ENCODE assay signal across 34 cellular contexts in the genomic region with DNA sequence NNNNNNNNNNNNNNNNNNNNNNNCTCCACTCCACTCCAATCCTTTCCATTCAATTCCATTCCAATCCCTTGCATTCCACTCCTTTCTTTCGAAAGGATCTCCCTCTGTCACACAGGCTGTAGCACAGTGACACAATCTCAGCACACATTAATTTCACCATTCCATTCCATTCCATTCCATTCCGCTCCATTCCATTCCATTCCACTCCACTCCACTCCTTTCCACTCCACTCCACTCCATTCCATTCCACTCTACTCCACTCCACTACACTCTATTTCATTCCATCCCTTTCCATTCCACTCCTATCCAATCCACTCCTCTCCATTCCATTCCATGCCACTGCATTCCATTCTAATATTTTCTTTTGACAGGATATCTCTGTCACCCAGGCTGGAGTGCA.
"Had no signal": no experiment of that assay in that cellular context is flagged by ENCODE, and none has a peak within 500 bp of the region (broad histone marks: within the 10 kb centered on the region; RNA-seq: fewer than 3 reads in every experiment).

No MANE protein-coding gene starts in this region.

- H3K4me3 Mint-ChIP-seq: activated B cell treated with CpG ODN at 0.5 μM for 24 hours; activated CD4-positive, alpha-beta memory T cell treated with anti-CD3 and anti-CD28 coated beads for 36 hours; activated CD4-positive, alpha-beta T cell treated with anti-CD3 and anti-CD28 coated beads, Interleukin-2, amount 10 ng/mL, durations not matched to agents 24 days and 14 days; activated CD8-positive, alpha-beta T cell treated with anti-CD3 and anti-CD28 coated beads for 36 hours; activated naive CD4-positive, alpha-beta T cell treated with anti-CD3 and anti-CD28 coated beads for 36 hours; activated naive CD8-positive, alpha-beta T cell treated with anti-CD3 and anti-CD28 coated beads for 36 hours; activated T-cell treated with anti-CD3 and anti-CD28 coated beads, Interleukin-2, amount 50 U/mL, for 4 hours; activated T-cell treated with anti-CD3 and anti-CD28 coated beads, Interleukin-2, amount 50 U/mL, for 72 hours; activated T-helper 1 cell treated with anti-CD3 and anti-CD28 coated beads, Interleukin-12 subunit alpha, Interleukin-12 subunit beta, Interleukin-2, Interleukin-4 antibody, amounts not matched to agents 30 ng/mL and 10 ng/mL and 1 ng/mL, durations not matched to agents 14 hours and 24 hours and 36 hours; activated T-helper 17 cell treated with anti-CD3 and anti-CD28 coated beads, Interleukin-2, amount 50 U/mL, for 72 hours; brain; T-helper 1 cell treated with Interleukin-12 subunit alpha and Interleukin-12 subunit beta and Interleukin-4 antibody, amounts not matched to agents 30 μg/mL and 1 μg/mL, for 36 hours; T-helper 2 cell treated with Interferon-gamma antibody and Interleukin-4, amounts not matched to agents 5 μg/mL and 100 μg/mL, for 36 hours had no signal

- H3K27me3 Mint-ChIP-seq: activated B cell treated with CpG ODN at 0.5 μM for 24 hours; activated CD4-positive, alpha-beta memory T cell treated with anti-CD3 and anti-CD28 coated beads for 36 hours; activated CD4-positive, alpha-beta T cell treated with anti-CD3 and anti-CD28 coated beads, Interleukin-2, amount 10 ng/mL, durations not matched to agents 24 days and 14 days; activated CD8-positive, alpha-beta T cell treated with anti-CD3 and anti-CD28 coated beads for 36 hours; activated naive CD8-positive, alpha-beta T cell treated with anti-CD3 and anti-CD28 coated beads for 36 hours; activated T-helper 17 cell treated with anti-CD3 and anti-CD28 coated beads, Interleukin-2, amount 50 U/mL, for 72 hours; brain had no signal

- H3K27ac ChIP-seq: ascending aorta, breast epithelium, VCaP had no signal

- DNase-seq: activated B cell treated with CpG ODN at 0.5 μM for 24 hours; activated CD4-positive, alpha-beta memory T cell treated with anti-CD3 and anti-CD28 coated beads for 36 hours; activated CD4-positive, alpha-beta T cell treated with anti-CD3 and anti-CD28 coated beads for 4 hours; activated CD4-positive, alpha-beta T cell treated with anti-CD3 and anti-CD28 coated beads, Interleukin-2, amount 10 ng/mL, durations not matched to agents 24 days and 14 days; activated CD4-positive, alpha-beta T cell treated with anti-CD3 and anti-CD28 coated beads, Interleukin-2, amount 50 U/mL, for 1 hour; activated CD4-positive, alpha-beta T cell treated with anti-CD3 and anti-CD28 coated beads, Interleukin-2, amount 50 U/mL, for 4 hours; activated CD4-positive, CD25-positive, alpha-beta regulatory T cell treated with anti-CD3 and anti-CD28 coated beads, Interleukin-2, amount 50 U/mL, for 72 hours; activated CD8-positive, alpha-beta memory T cell treated with anti-CD3 and anti-CD28 coated beads, Interleukin-2, amount 50 U/mL, for 4 hours; activated CD8-positive, alpha-beta T cell treated with anti-CD3 and anti-CD28 coated beads for 36 hours; activated effector memory CD4-positive, alpha-beta T cell treated with anti-CD3 and anti-CD28 coated beads, Interleukin-2, amount 50 U/mL, for 16 hours; activated gamma-delta T cell treated with Interleukin-2 at 50 U/mL for 16 hours; activated naive CD4-positive, alpha-beta T cell; activated naive CD4-positive, alpha-beta T cell treated with anti-CD3 and anti-CD28 coated beads for 36 hours; activated naive CD4-positive, alpha-beta T cell treated with anti-CD3 and anti-CD28 coated beads, Interleukin-2, amount 50 U/mL, for 16 hours; activated naive CD8-positive, alpha-beta T cell treated with anti-CD3 and anti-CD28 coated beads for 36 hours; activated T-cell treated with anti-CD3 and anti-CD28 coated beads for 4 hours; activated T-cell treated with anti-CD3 and anti-CD28 coated beads, Interleukin-2, amount 50 U/mL, for 1 hour; activated T-cell treated with anti-CD3 and anti-CD28 coated beads, Interleukin-2, amount 50 U/mL, for 4 hours; activated T-cell treated with anti-CD3 and anti-CD28 coated beads, Interleukin-2, amount 50 U/mL, for 72 hours; amygdala; anterior cingulate cortex; central memory CD4-positive, alpha-beta T cell; T-helper 1 cell; T-helper 2 cell; T-helper 9 cell had no signal

- H3K4me3 ChIP-seq: ascending aorta, breast epithelium had no signal

- H3K4me1 Mint-ChIP-seq: activated B cell treated with CpG ODN at 0.5 μM for 24 hours; activated CD4-positive, alpha-beta T cell treated with anti-CD3 and anti-CD28 coated beads, Interleukin-2, amount 10 ng/mL, durations not matched to agents 24 days and 14 days; activated naive CD8-positive, alpha-beta T cell treated with anti-CD3 and anti-CD28 coated beads for 36 hours; brain had no signal

- H3K36me3 ChIP-seq: ascending aorta, breast epithelium had no signal

- H3K4me1 ChIP-seq: ascending aorta, breast epithelium had no signal

- H3K27ac Mint-ChIP-seq: activated B cell treated with CpG ODN at 0.5 μM for 24 hours; activated CD4-positive, alpha-beta memory T cell treated with anti-CD3 and anti-CD28 coated beads for 36 hours; activated CD4-positive, alpha-beta T cell treated with anti-CD3 and anti-CD28 coated beads, Interleukin-2, amount 10 ng/mL, durations not matched to agents 24 days and 14 days; activated CD8-positive, alpha-beta T cell treated with anti-CD3 and anti-CD28 coated beads for 36 hours; activated naive CD4-positive, alpha-beta T cell treated with anti-CD3 and anti-CD28 coated beads for 36 hours; activated naive CD4-positive, alpha-beta T cell treated with anti-CD3 and anti-CD28 coated beads, Interleukin-2, amount 50 U/mL, for 72 hours; activated naive CD8-positive, alpha-beta T cell treated with anti-CD3 and anti-CD28 coated beads for 36 hours; activated T-cell treated with anti-CD3 and anti-CD28 coated beads, Interleukin-2, amount 50 U/mL, for 72 hours; activated T-helper 1 cell treated with anti-CD3 and anti-CD28 coated beads, Interleukin-12 subunit alpha, Interleukin-12 subunit beta, Interleukin-2, Interleukin-4 antibody, amounts not matched to agents 30 ng/mL and 10 ng/mL and 1 ng/mL, durations not matched to agents 14 hours and 24 hours and 36 hours; activated T-helper 17 cell treated with anti-CD3 and anti-CD28 coated beads, Interleukin-2, amount 50 U/mL, for 72 hours; brain; T-helper 1 cell treated with Interleukin-12 subunit alpha and Interleukin-12 subunit beta and Interleukin-4 antibody, amounts not matched to agents 30 μg/mL and 1 μg/mL, for 36 hours; T-helper 2 cell treated with Interferon-gamma antibody and Interleukin-4, amounts not matched to agents 5 μg/mL and 100 μg/mL, for 36 hours had no signal

- H3K9me3 ChIP-seq: ascending aorta, breast epithelium had no signal

- ATAC-seq: activated CD8-positive, alpha-beta T cell treated with anti-CD3 and anti-CD28 coated beads for 36 hours; activated naive CD4-positive, alpha-beta T cell treated with anti-CD3 and anti-CD28 coated beads, Interleukin-2, amount 50 U/mL, for 72 hours; activated T-cell treated with anti-CD3 and anti-CD28 coated beads, Interleukin-2, amount 50 U/mL, for 4 hours; activated T-cell treated with anti-CD3 and anti-CD28 coated beads, Interleukin-2, amount 50 U/mL, for 72 hours; activated T-helper 17 cell treated with anti-CD3 and anti-CD28 coated beads, Interleukin-2, amount 50 U/mL, for 72 hours had no signal

- H3K27me3 ChIP-seq: ascending aorta, breast epithelium had no signal

- H3K36me3 Mint-ChIP-seq: brain had no signal
